Comparison of ENCODE assay signal across 8 cellular contexts in genomic region chr19:19820774-19821315, GRCh38. TPM values are rescaled to one million over a fixed set of nuclear protein-coding genes. Genes with fewer than 3 reads are reported as not detected.
DNase-seq lines count a peak whose midpoint lies in the region; ATAC-seq and TF ChIP-seq lines count a peak whose summit lies in the region.

No MANE protein-coding gene starts in this region.

- intact Hi-C loops in left colon (cut with DNase I, micrococcal nuclease), result no loop called here

- H3K27ac ChIP-seq in GM23338 (ENCODE audit: low read depth), result peak overlapping the region; percentile 94; the same call in 1 of the 2 replicates
- peak overlapping the region; percentile 77 to 96 (median 92) for H3K27ac ChIP-seq in gastroesophageal sphincter

- H3K4me1 ChIP-seq in GM23338 (ENCODE audit: insufficient read depth), result no peaks in the 10 kb centered on the region
- H3K4me1 ChIP-seq in gastroesophageal sphincter, result peaks cover 0 to 50% (median 8%) of the 10 kb centered on the region in 3 donors

- 6 to 32% methylated on average over 3 to 7 of the region's 17 CpGs for WGBS in gastroesophageal sphincter (ENCODE audit: low coverage in 1 of 2), 2 donors

- CTCF ChIA-PET in WTC11 (lab: Charles Lee), result interaction anchor here (1.0 to 1.8 kb wide), 9 partner anchors 40 to 268 kb away, joined by 3 to 7 read pairs (median 4); partner anchors contain the start of gene ZNF253

- H3K9me3 Mint-ChIP-seq in GM23338 (peaks cover 25% of the 10 kb centered on the region), WTC11 (peaks cover 28% of the 10 kb centered on the region)
- peaks cover 2% of the 10 kb centered on the region for H3K9me3 Mint-ChIP-seq in stimulated activated effector memory CD8-positive, alpha-beta T cell treated with anti-CD3 and anti-CD28 coated beads, Interleukin-12 subunit alpha, Interleukin-12 subunit beta, amount 100 ng/mL, for 72 hours

- peak overlapping the region; percentile 94 for H2AFZ ChIP-seq in GM23338

- 0 out of 2 replicates have a peak, but pooled peaks cover 8% of the 10 kb centered on the region for H3K9me2 ChIP-seq in GM23338 (ENCODE audit: insufficient read depth)

- TF ChIP-seq EP300 in gastroesophageal sphincter (IDR thresholded peaks at IDR 0.05), result no peak

- H3K36me3 Mint-ChIP-seq in GM23338 (ENCODE audit: low read depth) (peaks cover 4% of the 10 kb centered on the region; the same call in 1 of the 3 replicates), WTC11 (peaks cover under 1% of the 10 kb centered on the region; the same call in 1 of the 2 replicates)
- peaks cover 53% of the 10 kb centered on the region for H3K36me3 Mint-ChIP-seq in stimulated activated effector memory CD8-positive, alpha-beta T cell treated with anti-CD3 and anti-CD28 coated beads, Interleukin-12 subunit alpha, Interleukin-12 subunit beta, amount 100 ng/mL, for 72 hours

- no peaks in the 10 kb centered on the region for H3K36me3 ChIP-seq in GM23338 (ENCODE audit: insufficient read depth)
- H3K36me3 ChIP-seq in gastroesophageal sphincter, result peaks cover 0 to 12% of the 10 kb centered on the region in 2 donors

- H3K27me3 Mint-ChIP-seq in GM23338 (ENCODE audit: insufficient read depth, low read depth, poor library complexity) (peaks cover 7% of the 10 kb centered on the region), WTC11 (ENCODE audit: low read depth) (peaks cover 10% of the 10 kb centered on the region; the same call in 1 of the 2 replicates)

- H3K4me1 Mint-ChIP-seq in GM23338, result peaks cover 2% of the 10 kb centered on the region; the same call in 1 of the 3 replicates
- H3K4me1 Mint-ChIP-seq in WTC11, result no peaks in the 10 kb centered on the region
- peaks cover 45% of the 10 kb centered on the region for H3K4me1 Mint-ChIP-seq in stimulated activated effector memory CD8-positive, alpha-beta T cell treated with anti-CD3 and anti-CD28 coated beads, Interleukin-12 subunit alpha, Interleukin-12 subunit beta, amount 100 ng/mL, for 72 hours

- peak overlapping the region; percentile 98 for H3K4me2 ChIP-seq in GM23338

- TF ChIP-seq CTCF in GM23338 (conservative IDR thresholded peaks at IDR 0.05; ENCODE audit: low read depth in 2 of 2), result no peak
- TF ChIP-seq CTCF in WTC11 (IDR thresholded peaks at IDR 0.05), result no peak
- no peak for TF ChIP-seq CTCF in gastroesophageal sphincter (IDR thresholded peaks at IDR 0.05)

- no peaks in the 10 kb centered on the region; the same call in 1 of the 2 replicates for H3F3A ChIP-seq in GM23338 (replicated peaks; ENCODE audit: low read depth)

- no peaks in the 10 kb centered on the region for H3K27me3 ChIP-seq in GM23338 (ENCODE audit: insufficient read depth)
- H3K27me3 ChIP-seq in gastroesophageal sphincter, result no peaks in the 10 kb centered on the region

- TF ChIP-seq POLR2A in gastroesophageal sphincter (IDR thresholded peaks at IDR 0.05), result no peak

- no peak for DNase-seq in GM23338 (ENCODE audit: low spot score)
- DNase-seq in WTC11 (ENCODE audit: low spot score), result no peak
- DNase-seq in stimulated activated effector memory CD8-positive, alpha-beta T cell treated with anti-CD3 and anti-CD28 coated beads, Interleukin-12 subunit alpha, Interleukin-12 subunit beta, amount 100 ng/mL, for 72 hours (ENCODE audit: low spot score in 2 of 2), result no peak
- DNase-seq in NCI-H146 (lab: John Stamatoyannopoulos, UW), result no peak
- no peak for DNase-seq in nucleus accumbens (lab: John Stamatoyannopoulos, UW)
- no peak for DNase-seq in cerebellum (ENCODE audit: low spot score)
- DNase-seq in left colon, result no peak

- POLR2A ChIA-PET in WTC11 (lab: Charles Lee), result interaction anchor here (1.0 to 2.4 kb wide), 8 partner anchors 40 to 531 kb away, joined by 3 to 32 read pairs (median 10); partner anchors contain the start of genes ATP13A1, ZNF101, ZNF14 and ZNF253

- peak overlapping the region; percentile 100 for H3K4me3 Mint-ChIP-seq in GM23338
- peak overlapping the region; percentile 100 for H3K4me3 Mint-ChIP-seq in WTC11
- peak overlapping the region; percentile 99 for H3K4me3 Mint-ChIP-seq in stimulated activated effector memory CD8-positive, alpha-beta T cell treated with anti-CD3 and anti-CD28 coated beads, Interleukin-12 subunit alpha, Interleukin-12 subunit beta, amount 100 ng/mL, for 72 hours

- peak overlapping the region; percentile 99 for H3K27ac Mint-ChIP-seq in GM23338
- peak overlapping the region; percentile 97 for H3K27ac Mint-ChIP-seq in WTC11
- peak overlapping the region; percentile 99 for H3K27ac Mint-ChIP-seq in stimulated activated effector memory CD8-positive, alpha-beta T cell treated with anti-CD3 and anti-CD28 coated beads, Interleukin-12 subunit alpha, Interleukin-12 subunit beta, amount 100 ng/mL, for 72 hours

- H3K4me3 ChIP-seq in GM23338, result peak overlapping the region; percentile 98
- H3K4me3 ChIP-seq in gastroesophageal sphincter, result peak overlapping the region; percentile 59 to 82

- peaks cover 0 to 3% (median 0%) of the 10 kb centered on the region in 3 donors for H3K9me3 ChIP-seq in gastroesophageal sphincter

- no peak for ATAC-seq in GM23338
- no peak for ATAC-seq in WTC11
- no peak for ATAC-seq in gastroesophageal sphincter
- ATAC-seq in stimulated activated effector memory CD8-positive, alpha-beta T cell treated with anti-CD3 and anti-CD28 coated beads, Interleukin-12 subunit alpha, Interleukin-12 subunit beta, amount 100 ng/mL, for 72 hours, result no peak
- no peak for ATAC-seq in left colon

- H3K79me2 ChIP-seq in GM23338 (replicated peaks; ENCODE audit: insufficient read depth), result peaks cover 52% of the 10 kb centered on the region

- 0 out of 2 replicates have a peak, but pooled peaks cover 3% of the 10 kb centered on the region for H4K20me1 ChIP-seq in GM23338 (replicated peaks; ENCODE audit: insufficient read depth)

TF ChIP-seq in GM23338, 12 proteins besides CTCF, POLR2A, EP300 and RAD21 (continues in another document):
- TF ChIP-seq ZNF331 (CRISPR knock-in tag; IDR thresholded peaks at IDR 0.05; ENCODE audit: low read depth) (no peak), EZH2 (IDR thresholded peaks at IDR 0.05; ENCODE audit: low read depth, unreplicated experiment) (no peak), JUNB (IDR thresholded peaks at IDR 0.05; ENCODE audit: unreplicated experiment) (no peak), STAT1 (IDR thresholded peaks at IDR 0.05; ENCODE audit: unreplicated experiment) (no peak), POLR2AphosphoS5 (IDR thresholded peaks at IDR 0.05; ENCODE audit: low read depth) (no peak), EZH2phosphoT487 (IDR thresholded peaks at IDR 0.05; ENCODE audit: unreplicated experiment) (no peak)

TF ChIP-seq in WTC11, 78 proteins besides CTCF, POLR2A, EP300 and RAD21:
- TF ChIP-seq PRRX2 (CRISPR knock-in tag; IDR thresholded peaks at IDR 0.05) (no peak), KAT7 (CRISPR knock-in tag; IDR thresholded peaks at IDR 0.05; ENCODE audit: borderline replicate concordance) (no peak), IRF2 (CRISPR knock-in tag; IDR thresholded peaks at IDR 0.05; ENCODE audit: borderline replicate concordance, low read depth) (no peak), TEAD1 (CRISPR knock-in tag; IDR thresholded peaks at IDR 0.05) (0 out of 2 replicates have a peak, but pooled peaks have one; percentile 1), ZNF232 (CRISPR knock-in tag; IDR thresholded peaks at IDR 0.05) (no peak), TCF7 (CRISPR knock-in tag; IDR thresholded peaks at IDR 0.05; ENCODE audit: low read depth) (no peak)
- TF ChIP-seq, protein P1, sequence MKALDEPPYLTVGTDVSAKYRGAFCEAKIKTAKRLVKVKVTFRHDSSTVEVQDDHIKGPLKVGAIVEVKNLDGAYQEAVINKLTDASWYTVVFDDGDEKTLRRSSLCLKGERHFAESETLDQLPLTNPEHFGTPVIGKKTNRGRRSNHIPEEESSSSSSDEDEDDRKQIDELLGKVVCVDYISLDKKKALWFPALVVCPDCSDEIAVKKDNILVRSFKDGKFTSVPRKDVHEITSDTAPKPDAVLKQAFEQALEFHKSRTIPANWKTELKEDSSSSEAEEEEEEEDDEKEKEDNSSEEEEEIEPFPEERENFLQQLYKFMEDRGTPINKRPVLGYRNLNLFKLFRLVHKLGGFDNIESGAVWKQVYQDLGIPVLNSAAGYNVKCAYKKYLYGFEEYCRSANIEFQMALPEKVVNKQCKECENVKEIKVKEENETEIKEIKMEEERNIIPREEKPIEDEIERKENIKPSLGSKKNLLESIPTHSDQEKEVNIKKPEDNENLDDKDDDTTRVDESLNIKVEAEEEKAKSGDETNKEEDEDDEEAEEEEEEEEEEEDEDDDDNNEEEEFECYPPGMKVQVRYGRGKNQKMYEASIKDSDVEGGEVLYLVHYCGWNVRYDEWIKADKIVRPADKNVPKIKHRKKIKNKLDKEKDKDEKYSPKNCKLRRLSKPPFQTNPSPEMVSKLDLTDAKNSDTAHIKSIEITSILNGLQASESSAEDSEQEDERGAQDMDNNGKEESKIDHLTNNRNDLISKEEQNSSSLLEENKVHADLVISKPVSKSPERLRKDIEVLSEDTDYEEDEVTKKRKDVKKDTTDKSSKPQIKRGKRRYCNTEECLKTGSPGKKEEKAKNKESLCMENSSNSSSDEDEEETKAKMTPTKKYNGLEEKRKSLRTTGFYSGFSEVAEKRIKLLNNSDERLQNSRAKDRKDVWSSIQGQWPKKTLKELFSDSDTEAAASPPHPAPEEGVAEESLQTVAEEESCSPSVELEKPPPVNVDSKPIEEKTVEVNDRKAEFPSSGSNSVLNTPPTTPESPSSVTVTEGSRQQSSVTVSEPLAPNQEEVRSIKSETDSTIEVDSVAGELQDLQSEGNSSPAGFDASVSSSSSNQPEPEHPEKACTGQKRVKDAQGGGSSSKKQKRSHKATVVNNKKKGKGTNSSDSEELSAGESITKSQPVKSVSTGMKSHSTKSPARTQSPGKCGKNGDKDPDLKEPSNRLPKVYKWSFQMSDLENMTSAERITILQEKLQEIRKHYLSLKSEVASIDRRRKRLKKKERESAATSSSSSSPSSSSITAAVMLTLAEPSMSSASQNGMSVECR (CRISPR knock-in tag; IDR thresholded peaks at IDR 0.05; ENCODE audit: borderline replicate concordance), result no peak

RNA-seq across cellular contexts. Expression of gene ZNF506, which starts 0.7 kb away (rescaled TPM):
- 24.7 and 26.0 TPM in 2 replicates for total RNA-seq in GM23338 (2014; rRNA removed; shearing (Covaris generic))
- polyA plus RNA-seq in GM23338 (2016; fragmentation: Nextera tagmentation; extraction: Ambion mirVana), result 30.4 and 42.1 TPM in 2 replicates
- total RNA-seq in WTC11 (2021) (15.7 to 20.8 TPM (median 17.9 TPM) in 3 replicates), gastroesophageal sphincter (10 to 100 TPM; 17.7 to 34.2 (median 25.9) TPM), cerebellum (65.9 TPM), left colon (10 to 100 TPM; 18.9 to 24.3 TPM)

RNA-seq across cellular contexts. Expression of gene ZNF253, which starts 44.8 kb away (rescaled TPM):
- total RNA-seq in GM23338 (2014; rRNA removed; shearing (Covaris generic)), result 44.7 and 58.2 TPM in 2 replicates
- polyA plus RNA-seq in GM23338 (2016; fragmentation: Nextera tagmentation; extraction: Ambion mirVana), result 17.6 and 31.4 TPM in 2 replicates
- total RNA-seq in WTC11 (2021) (31.9 to 43.6 TPM (median 37.0 TPM) in 3 replicates), gastroesophageal sphincter (10 to 100 TPM in 2 of 4 donors, 1 to 10 TPM in 2; 7.0 to 17.3 (median 9.5) TPM), cerebellum (47.6 TPM), left colon (10 to 100 TPM in 1 of 2 donors, 1 to 10 TPM in 1; 8.7 to 11.8 TPM)
